Comparison of ENCODE assay signal across 31 cellular contexts in genomic region chr10:28906440-28906839, GRCh38.
DNase-seq lines count a peak whose midpoint lies in the region; ATAC-seq, FAIRE-seq and TF ChIP-seq lines count a peak whose summit lies in the region.
"Had no signal": no experiment of that assay in that cellular context is flagged by ENCODE, and none has a peak within 500 bp of the region (broad histone marks: within the 10 kb centered on the region; RNA-seq: fewer than 3 reads in every experiment).

No MANE protein-coding gene starts in this region.

- peak overlapping the region; percentile 17 for H3K4me3 Mint-ChIP-seq in Caco-2 (ENCODE audit: unreplicated experiment)
- H3K4me3 Mint-ChIP-seq in neural progenitor cell: peak overlapping the region; percentile 27
- H3K4me3 Mint-ChIP-seq: activated T-cell treated with anti-CD3 and anti-CD28 coated beads, Interleukin-2, amount 50 U/mL, for 72 hours; CD8-positive, alpha-beta T cell; IgD-negative memory B cell; memory B cell; stimulated activated naive CD8-positive, alpha-beta T cell treated with anti-CD3 and anti-CD28 coated beads, Interleukin-15, Interleukin-2, amounts not matched to agents 100 ng/mL and 50 ng/mL, for 24 hours; T-helper 17 cell had no signal

- peaks cover 21% of the 10 kb centered on the region for H3K4me1 Mint-ChIP-seq in Caco-2 (ENCODE audit: low read depth, unreplicated experiment)
- peaks cover 28% of the 10 kb centered on the region for H3K4me1 Mint-ChIP-seq in neural progenitor cell
- H3K4me1 Mint-ChIP-seq: IgD-negative memory B cell, memory B cell, T-helper 17 cell had no signal

- H3K79me2 ChIP-seq in PC-3 (ENCODE audit: low read length): no peaks in the 10 kb centered on the region
- no peaks in the 10 kb centered on the region for H3K79me2 ChIP-seq in endothelial cell of umbilical vein (ENCODE audit: control insufficient read depth, insufficient read depth, low read length)
- H3K79me2 ChIP-seq in neural progenitor cell (ENCODE audit: low read depth): no peaks in the 10 kb centered on the region

- H3K27ac ChIP-seq in PC-3 (ENCODE audit: low read length) (peak overlapping the region; percentile 39), endothelial cell of umbilical vein (ENCODE audit: insufficient read depth, low read depth, low read length) (peak overlapping the region; percentile 44), neural progenitor cell (no peak overlapping the region)
- H3K27ac ChIP-seq: adrenal gland, foreskin keratinocyte, heart right ventricle, psoas muscle, vagina had no signal

- no peaks in the 10 kb centered on the region for H3K36me3 Mint-ChIP-seq in Caco-2 (ENCODE audit: insufficient read depth, unreplicated experiment)
- H3K36me3 Mint-ChIP-seq in neural progenitor cell: peaks cover 1% of the 10 kb centered on the region
- H3K36me3 Mint-ChIP-seq: CD8-positive, alpha-beta T cell; IgD-negative memory B cell; memory B cell had no signal

- no peaks in the 10 kb centered on the region for H3F3A ChIP-seq in PC-3 (ENCODE audit: low read length, unreplicated experiment)
- H3F3A ChIP-seq in neural progenitor cell (ENCODE audit: low read depth): no peaks in the 10 kb centered on the region

- TF ChIP-seq CTCF in Caco-2 (IDR thresholded peaks at IDR 0.05; ENCODE audit: insufficient read depth in 1 of 2, low read depth in 1 of 2, low read length in 1 of 2, severe bottlenecking in 1 of 2, unreplicated experiment in 1 of 2) (no peak), PC-3 (conservative IDR thresholded peaks at IDR 0.05; ENCODE audit: low read depth, low read length) (no peak), endothelial cell of umbilical vein (IDR thresholded peaks at IDR 0.05; ENCODE audit: extremely low read depth in 1 of 2, insufficient read depth in 1 of 2, low read depth in 1 of 2, low read length in 2 of 2) (no peak), neural progenitor cell (IDR thresholded peaks at IDR 0.05) (no peak)

- no peaks in the 10 kb centered on the region for H3K9me2 ChIP-seq in PC-3 (replicated peaks; ENCODE audit: low read length)

- H3K27ac Mint-ChIP-seq in Caco-2 (ENCODE audit: unreplicated experiment) (peak overlapping the region; percentile 62), neural progenitor cell (no peak overlapping the region)
- H3K27ac Mint-ChIP-seq: activated T-cell treated with anti-CD3 and anti-CD28 coated beads, Interleukin-2, amount 50 U/mL, for 72 hours; CD8-positive, alpha-beta T cell; IgD-negative memory B cell; memory B cell; stimulated activated naive CD8-positive, alpha-beta T cell treated with anti-CD3 and anti-CD28 coated beads, Interleukin-15, Interleukin-2, amounts not matched to agents 100 ng/mL and 50 ng/mL, for 24 hours; T-helper 17 cell had no signal

- DNase-seq in Caco-2 (no peak), PC-3 (peak; percentile 26), endothelial cell of umbilical vein (ENCODE audit: low read depth, low spot score) (no peak), neural progenitor cell (ENCODE audit: low spot score) (no peak), NCI-H82 treated with DMSO at 0.1 percent for 48 hours (lab: John Stamatoyannopoulos, UW; ENCODE audit: unreplicated experiment) (no peak), NCI-H82 (lab: John Stamatoyannopoulos, UW) (no peak)
- DNase-seq: activated CD4-positive, alpha-beta T cell treated with anti-CD3 and anti-CD28 coated beads for 4 hours; activated naive CD4-positive, alpha-beta T cell treated with Interleukin-2 at 50 U/mL for 16 hours; activated T-cell treated with anti-CD3 and anti-CD28 coated beads, Interleukin-2, amount 50 U/mL, for 72 hours; adrenal gland; CD8-positive, alpha-beta T cell; DMS153; effector memory CD4-positive, alpha-beta T cell; erythroblast; foreskin keratinocyte; heart right ventricle; left colon; NCI-H1092 treated with DMSO at 0.1 percent for 48 hours; NCI-H187 treated with DMSO at 0.1 percent for 48 hours; NCI-H526 treated with DMSO at 0.1 percent for 48 hours; psoas muscle; RPMI8226; T-helper 17 cell had no signal

- H3K4me2 ChIP-seq in PC-3 (ENCODE audit: low read length) (no peak overlapping the region), endothelial cell of umbilical vein (ENCODE audit: insufficient read depth, low read length) (peak overlapping the region; percentile 45), neural progenitor cell (no peak overlapping the region)

- TF ChIP-seq POLR2A in endothelial cell of umbilical vein (IDR thresholded peaks at IDR 0.05; ENCODE audit: low read depth, low read length): no peak

- CTCF ChIA-PET in Caco-2 (lab: Charles Lee): interaction anchor here (0.6 kb wide), 1 partner anchor 615 kb away, joined by 3 read pairs; no protein-coding TSS in a partner anchor
- CTCF ChIA-PET in PC-3 (lab: Charles Lee): no interaction called here
- CTCF ChIA-PET in endothelial cell of umbilical vein (lab: Charles Lee): interaction anchor here (0.7 to 1.0 kb wide), 2 partner anchors 72 to 243 kb away, joined by 4 read pairs; no protein-coding TSS in a partner anchor

- H4K20me1 ChIP-seq in PC-3 (ENCODE audit: low read length) (no peaks in the 10 kb centered on the region), endothelial cell of umbilical vein (replicated peaks; ENCODE audit: control insufficient read depth, extremely low read depth, insufficient read depth, low read length) (no peaks in the 10 kb centered on the region), neural progenitor cell (ENCODE audit: low read depth) (no peaks in the 10 kb centered on the region)

- H3K27me3 Mint-ChIP-seq in Caco-2 (ENCODE audit: insufficient read depth, unreplicated experiment) (no peaks in the 10 kb centered on the region), neural progenitor cell (ENCODE audit: insufficient read depth, low read depth) (peaks cover 7% of the 10 kb centered on the region)
- H3K27me3 Mint-ChIP-seq: IgD-negative memory B cell; memory B cell; stimulated activated naive CD8-positive, alpha-beta T cell treated with anti-CD3 and anti-CD28 coated beads, Interleukin-15, Interleukin-2, amounts not matched to agents 100 ng/mL and 50 ng/mL, for 24 hours; T-helper 17 cell had no signal

- H3K27me3 ChIP-seq in Caco-2 (replicated peaks; ENCODE audit: control insufficient read depth, insufficient read depth, low read length) (no peaks in the 10 kb centered on the region), PC-3 (ENCODE audit: low read length) (no peaks in the 10 kb centered on the region), endothelial cell of umbilical vein (ENCODE audit: control insufficient read depth in 2 of 2, insufficient read depth in 2 of 2, low read length in 2 of 2) (no peaks in the 10 kb centered on the region), neural progenitor cell (no peaks in the 10 kb centered on the region)
- H3K27me3 ChIP-seq: adrenal gland, foreskin keratinocyte, heart right ventricle, vagina had no signal

- POLR2A ChIA-PET in Caco-2 (lab: Charles Lee) (no interaction called here), PC-3 (lab: Charles Lee; ENCODE audit: unreplicated experiment) (no interaction called here), endothelial cell of umbilical vein (lab: Charles Lee) (no interaction called here)

- H3K9me3 Mint-ChIP-seq in Caco-2 (ENCODE audit: unreplicated experiment) (no peaks in the 10 kb centered on the region), neural progenitor cell (peaks cover 2% of the 10 kb centered on the region)
- H3K9me3 Mint-ChIP-seq: activated T-cell treated with anti-CD3 and anti-CD28 coated beads, Interleukin-2, amount 50 U/mL, for 72 hours; CD8-positive, alpha-beta T cell; memory B cell; stimulated activated naive CD8-positive, alpha-beta T cell treated with anti-CD3 and anti-CD28 coated beads, Interleukin-15, Interleukin-2, amounts not matched to agents 100 ng/mL and 50 ng/mL, for 24 hours had no signal

- ATAC-seq in PC-3 (peak; percentile 29), GM21528 (IDR thresholded peaks at IDR 0.05; ENCODE audit: low FRiP score, unreplicated experiment) (no peak), GM18873 (IDR thresholded peaks at IDR 0.05; ENCODE audit: low FRiP score, unreplicated experiment) (no peak)
- ATAC-seq: activated T-cell treated with anti-CD3 and anti-CD28 coated beads, Interleukin-2, amount 50 U/mL, for 72 hours; CD8-positive, alpha-beta T cell; heart right ventricle; left colon; psoas muscle; T-helper 17 cell had no signal

- no peaks in the 10 kb centered on the region for H3K9me1 ChIP-seq in endothelial cell of umbilical vein (replicated peaks; ENCODE audit: control insufficient read depth, extremely low read depth, insufficient read depth, low read length)

- H3K36me3 ChIP-seq in Caco-2 (ENCODE audit: control insufficient read depth, insufficient read depth, low read length) (no peaks in the 10 kb centered on the region), PC-3 (ENCODE audit: low read depth, low read length) (no peaks in the 10 kb centered on the region), endothelial cell of umbilical vein (ENCODE audit: control insufficient read depth in 2 of 2, extremely low read depth in 1 of 2, insufficient read depth in 2 of 2, low read length in 2 of 2) (no peaks in the 10 kb centered on the region), neural progenitor cell (no peaks in the 10 kb centered on the region)
- H3K36me3 ChIP-seq: adrenal gland, heart right ventricle, vagina had no signal

- H3K4me3 ChIP-seq in Caco-2 (ENCODE audit: low read depth, low read length) (no peak overlapping the region), PC-3 (ENCODE audit: low read length) (no peak overlapping the region), endothelial cell of umbilical vein (replicated peaks in 1 of 3; ENCODE audit: insufficient read depth in 1 of 3, low read depth in 1 of 3, low read length in 3 of 3) (no peak overlapping the region), neural progenitor cell (no peak overlapping the region)
- H3K4me3 ChIP-seq: adrenal gland, heart right ventricle, psoas muscle, vagina had no signal

- H3K4me1 ChIP-seq in Caco-2: peaks cover 36% of the 10 kb centered on the region
- H3K4me1 ChIP-seq in PC-3 (ENCODE audit: insufficient read depth, low read length): peaks cover 33% of the 10 kb centered on the region
- peaks cover 25% of the 10 kb centered on the region for H3K4me1 ChIP-seq in endothelial cell of umbilical vein (ENCODE audit: control insufficient read depth, extremely low read depth, insufficient read depth, low read length)
- H3K4me1 ChIP-seq in neural progenitor cell: no peaks in the 10 kb centered on the region
- H3K4me1 ChIP-seq: adrenal gland, psoas muscle, vagina had no signal

- H3K9ac ChIP-seq in PC-3 (ENCODE audit: low read length) (no peak overlapping the region), endothelial cell of umbilical vein (replicated peaks; ENCODE audit: extremely low read depth, insufficient read depth, low read length) (no peak overlapping the region), neural progenitor cell (no peak overlapping the region)

- dilution Hi-C loops in endothelial cell of umbilical vein (cut with MboI; ENCODE audit: extremely low pct_ligation_motif_present, low sequenced_read_pairs): no loop called here

- intact Hi-C loops in Caco-2 (cut with micrococcal nuclease; ENCODE audit: unreplicated experiment): loop anchor here (1.0 to 2.0 kb wide), 2 partner anchors 10 to 42 kb away; no protein-coding TSS in a partner anchor
- intact Hi-C loops in PC-3 (cut with micrococcal nuclease): loop anchor here (5.0 to 10.0 kb wide), 3 partner anchors 81 to 232 kb away; partner anchors contain the start of gene BAMBI
- intact Hi-C loops in endothelial cell of umbilical vein (cut with micrococcal nuclease): loop anchor here (5.0 kb wide), 1 partner anchor 76 kb away; no protein-coding TSS in a partner anchor

- no peak overlapping the region for H2AFZ ChIP-seq in PC-3 (ENCODE audit: low read length)
- H2AFZ ChIP-seq in endothelial cell of umbilical vein (ENCODE audit: low read depth, low read length): peak overlapping the region; percentile 34
- no peak overlapping the region for H2AFZ ChIP-seq in neural progenitor cell (replicated peaks)

- H3K9me3 ChIP-seq in Caco-2: no peaks in the 10 kb centered on the region
- H3K9me3 ChIP-seq in PC-3 (ENCODE audit: low read length): no peaks in the 10 kb centered on the region
- no peaks in the 10 kb centered on the region for H3K9me3 ChIP-seq in endothelial cell of umbilical vein (replicated peaks; ENCODE audit: control insufficient read depth, insufficient read depth, low read length)
- no peaks in the 10 kb centered on the region for H3K9me3 ChIP-seq in neural progenitor cell (ENCODE audit: low read depth)
- H3K9me3 ChIP-seq: adrenal gland, heart right ventricle, psoas muscle, vagina had no signal

- BruUV-seq in Caco-2 (replicated peaks; lab: Mats Ljungman, UMichigan) (no TSS peak), PC-3 (replicated peaks; lab: Mats Ljungman, UMichigan) (no TSS peak), endothelial cell of umbilical vein (replicated peaks; lab: Mats Ljungman, UMichigan) (no TSS peak)

- FAIRE-seq in endothelial cell of umbilical vein (lab: Jason Lieb, UNC): peak; percentile 18
- FAIRE-seq: bronchial epithelial cell, colon had no signal
